18 cellular contexts compared by ENCODE assay signal in genomic region chr3:37130448-37130847, GRCh38. TPM values are rescaled to one million over a fixed set of nuclear protein-coding genes. Genes with fewer than 3 reads are reported as not detected.
A peak's percentile ranks its signal among the peaks of the same experiment; 100 is the strongest.
DNase-seq lines count a peak whose midpoint lies in the region; ATAC-seq and TF ChIP-seq lines count a peak whose summit lies in the region.
"Had no signal": no experiment of that assay in that cellular context is flagged by ENCODE, and none has a peak within 500 bp of the region (broad histone marks: within the 10 kb centered on the region; RNA-seq: fewer than 3 reads in every experiment).

No MANE protein-coding gene starts in this region.

- CTCF ChIA-PET in mammary epithelial cell (lab: Charles Lee; ENCODE audit: low non-redundant PET) = no interaction called here

- H3K4me1 ChIP-seq in mammary epithelial cell (ENCODE audit: insufficient read depth, low read length) (peaks cover 7% of the 10 kb centered on the region), breast epithelium (no peaks in the 10 kb centered on the region), SJSA1 (replicated peaks) (peaks cover 37% of the 10 kb centered on the region), fibroblast of lung (ENCODE audit: control insufficient read depth, extremely low read depth, insufficient read depth, low read length) (peaks cover 4% of the 10 kb centered on the region), transverse colon (peaks cover 0 to 80% (median 42%) of the 10 kb centered on the region in 4 donors)

- no peak overlapping the region for H3K4me3 ChIP-seq in mammary epithelial cell (replicated peaks in 1 of 3; ENCODE audit: insufficient read depth in 1 of 3, low read depth in 2 of 3, low read length in 3 of 3)
- H3K4me3 ChIP-seq in breast epithelium = no peak overlapping the region
- H3K4me3 ChIP-seq in SJSA1 = no peak overlapping the region
- H3K4me3 ChIP-seq in fibroblast of lung (replicated peaks in 1 of 4; ENCODE audit: control extremely low read depth in 1 of 4, insufficient read depth in 1 of 4, low read depth in 3 of 4, low read length in 4 of 4) = no peak overlapping the region
- no peak overlapping the region for H3K4me3 ChIP-seq in transverse colon

- BruUV-seq in mammary epithelial cell (replicated peaks; lab: Mats Ljungman, UMichigan) = no TSS peak

- in situ Hi-C loops in mammary epithelial cell (cut with MboI; ENCODE audit: low sequenced_read_pairs in 2 of 2) = no loop called here
- in situ Hi-C loops in transverse colon (cut with MboI; ENCODE audit: low pct_ligation_motif_present in 1 of 4, low pct_unique_long_range_greater_than_20kb in 1 of 4, low sequenced_read_pairs in 3 of 4) = no loop called here

- ATAC-seq in left ventricle myocardium superior = no peak

- no peak overlapping the region for H3K4me2 ChIP-seq in mammary epithelial cell (ENCODE audit: insufficient read depth, low read depth, low read length)
- no peak overlapping the region for H3K4me2 ChIP-seq in fibroblast of lung (ENCODE audit: extremely low read depth, insufficient read depth, low read length)
- H3K4me2 ChIP-seq: KMS-11 had no signal

- peaks cover 82% of the 10 kb centered on the region for H3K79me2 ChIP-seq in mammary epithelial cell (ENCODE audit: insufficient read depth, low read length)
- H3K79me2 ChIP-seq in fibroblast of lung (ENCODE audit: control insufficient read depth, insufficient read depth, low read length) = peaks cover 57% of the 10 kb centered on the region

- H3K9me3 ChIP-seq in mammary epithelial cell (replicated peaks; ENCODE audit: insufficient read depth, low read length) = no peaks in the 10 kb centered on the region
- H3K9me3 ChIP-seq in breast epithelium = no peaks in the 10 kb centered on the region
- H3K9me3 ChIP-seq in SJSA1 (replicated peaks) = no peaks in the 10 kb centered on the region
- no peaks in the 10 kb centered on the region for H3K9me3 ChIP-seq in fibroblast of lung (ENCODE audit: control insufficient read depth, insufficient read depth, low read depth, low read length)
- no peaks in the 10 kb centered on the region for H3K9me3 ChIP-seq in transverse colon

- no peaks in the 10 kb centered on the region for H4K20me1 ChIP-seq in mammary epithelial cell (ENCODE audit: insufficient read depth, low read length)
- H4K20me1 ChIP-seq in fibroblast of lung (ENCODE audit: control insufficient read depth, extremely low read depth, insufficient read depth, low read length) = no peaks in the 10 kb centered on the region

- peak overlapping the region; percentile 46 for H3K27ac ChIP-seq in mammary epithelial cell (ENCODE audit: insufficient read depth, low read depth, low read length)
- H3K27ac ChIP-seq in breast epithelium = no peak overlapping the region
- peak overlapping the region; percentile 30; the same call in 1 of the 2 replicates for H3K27ac ChIP-seq in SJSA1
- peak overlapping the region; percentile 17 for H3K27ac ChIP-seq in fibroblast of lung (ENCODE audit: insufficient read depth, low read length)
- H3K27ac ChIP-seq in transverse colon = peak overlapping the region; percentile 71 to 87 (median 80)
- H3K27ac ChIP-seq: 22Rv1, KMS-11 had no signal

- H3K27me3 ChIP-seq in mammary epithelial cell (ENCODE audit: insufficient read depth, low read length) (no peaks in the 10 kb centered on the region), breast epithelium (no peaks in the 10 kb centered on the region), SJSA1 (replicated peaks) (no peaks in the 10 kb centered on the region), fibroblast of lung (ENCODE audit: control insufficient read depth, insufficient read depth, low read length) (no peaks in the 10 kb centered on the region), transverse colon (no peaks in the 10 kb centered on the region)

- H3K36me3 ChIP-seq in mammary epithelial cell (ENCODE audit: insufficient read depth, low read length) (peaks cover 15% of the 10 kb centered on the region), breast epithelium (no peaks in the 10 kb centered on the region), SJSA1 (peaks cover 18% of the 10 kb centered on the region), fibroblast of lung (ENCODE audit: control insufficient read depth, insufficient read depth, low read length) (no peaks in the 10 kb centered on the region), transverse colon (no peaks in the 10 kb centered on the region)

- TF ChIP-seq EP300 in transverse colon (IDR thresholded peaks at IDR 0.05; ENCODE audit: low read depth) = no peak

- dilution Hi-C loops in mammary epithelial cell (cut with HindIII; ENCODE audit: low sequenced_read_pairs) = no loop called here

- WGBS in mammary epithelial cell (ENCODE audit: low coverage, missing lambda C conversion rate) = 89% methylated on average over 3 of the region's 3 CpGs
- 87 to 89% methylated on average over 3 of the region's 3 CpGs for WGBS in transverse colon (ENCODE audit: low coverage in 1 of 2), 2 donors

- H2AFZ ChIP-seq in mammary epithelial cell (ENCODE audit: low read depth, low read length) (no peak overlapping the region), fibroblast of lung (ENCODE audit: low read length) (no peak overlapping the region)

- TF ChIP-seq CTCF in mammary epithelial cell (conservative IDR thresholded peaks at IDR 0.05 in 1 of 2, IDR thresholded peaks at IDR 0.05 in 1 of 2; ENCODE audit: extremely low read depth in 1 of 2, insufficient read depth in 1 of 2, low read depth in 1 of 2, low read length in 2 of 2) (no peak), breast epithelium (IDR thresholded peaks at IDR 0.05) (no peak), fibroblast of lung (conservative IDR thresholded peaks at IDR 0.05 in 1 of 2, IDR thresholded peaks at IDR 0.05 in 1 of 2; ENCODE audit: low read depth in 1 of 2, low read length in 2 of 2) (no peak), transverse colon (IDR thresholded peaks at IDR 0.05) (no peak)

- no peak for DNase-seq in mammary epithelial cell
- DNase-seq in breast epithelium (ENCODE audit: low spot score in 2 of 2) = no peak
- no peak for DNase-seq in SJSA1 (ENCODE audit: low read depth in 1 of 2, low spot score in 2 of 2)
- DNase-seq in fibroblast of lung (ENCODE audit: low read depth in 2 of 2) = no peak
- DNase-seq in transverse colon = no peak
- DNase-seq in left ventricle myocardium superior = no peak
- no peak for DNase-seq in NCI-H526 treated with DMSO at 0.1 percent for 48 hours (lab: John Stamatoyannopoulos, UW)
- DNase-seq in NAMALWA (ENCODE audit: low spot score) = no peak
- DNase-seq: C1 segment of cervical spinal cord; Calu3; CD8-positive, alpha-beta memory T cell; DMS153; H7; NCI-H1105 treated with DMSO at 0.1 percent for 48 hours; NCI-H1694 treated with DMSO at 0.1 percent for 48 hours; NCI-H2107 had no signal

- H3K9ac ChIP-seq in mammary epithelial cell (ENCODE audit: insufficient read depth, low read length) (no peak overlapping the region), fibroblast of lung (ENCODE audit: insufficient read depth, low read length) (no peak overlapping the region)
- H3K9ac ChIP-seq: KMS-11 had no signal

- intact Hi-C loops in mammary epithelial cell (cut with micrococcal nuclease) = no loop called here
- intact Hi-C loops in breast epithelium (cut with DNase I; ENCODE audit: low total_unique reads) = no loop called here
- intact Hi-C loops in transverse colon (cut with DNase I; ENCODE audit: low total_unique reads) = no loop called here
- intact Hi-C loops in left ventricle myocardium superior (cut with micrococcal nuclease) = no loop called here

- TF ChIP-seq POLR2A in breast epithelium (IDR thresholded peaks at IDR 0.05) (no peak), transverse colon (IDR thresholded peaks at IDR 0.05) (no peak)

RNA-seq across cellular contexts. Expression of gene LRRFIP2, which starts 43.9 kb away (rescaled TPM):
- 100 to 1,000 TPM in 1 of 2 donors, 10 to 100 TPM in 1; 78.7 to 122 TPM for total RNA-seq in mammary epithelial cell
- polyA plus RNA-seq in mammary epithelial cell = 45.8 TPM
- polyA minus RNA-seq in mammary epithelial cell = 41.5 TPM
- total RNA-seq in breast epithelium = 10 to 100 TPM; 50.2 to 65.9 (median 65.9) TPM
- total RNA-seq in SJSA1 (2014; rRNA removed; shearing (Covaris generic)) = 60.6 and 67.5 TPM in 2 replicates
- total RNA-seq in fibroblast of lung = 75.8 and 149 TPM in 2 replicates
- 80.5 and 83.7 TPM in 2 replicates for polyA plus RNA-seq in fibroblast of lung
- 62.8 and 63.5 TPM in 2 replicates for polyA plus RNA-seq in fibroblast of lung (2012)
- 6.7 and 11.2 TPM in 2 replicates for polyA minus RNA-seq in fibroblast of lung (ENCODE audit: low replicate concordance)
- total RNA-seq in transverse colon = 100 to 1,000 TPM; 136 to 198 (median 167) TPM
- total RNA-seq in left ventricle myocardium superior = 137 TPM

Comparison
In these comparisons a context has a peak if more than half of its experiments do, and no peak if none do; other contexts are left out.
1. H3K27ac ChIP-seq: peak in mammary epithelial cell (single experiment), SJSA1 (single experiment), fibroblast of lung (single experiment) and transverse colon (4 of 4); none in breast epithelium (0 of 2).